Comparison of ENCODE assay signal across 26 cellular contexts in genomic region chr12:25810683-25811082, GRCh38.
A peak's percentile ranks its signal among the peaks of the same experiment; 100 is the strongest.
DNase-seq lines count a peak whose midpoint lies in the region; ATAC-seq, FAIRE-seq and TF ChIP-seq lines count a peak whose summit lies in the region.
"Had no signal": no experiment of that assay in that cellular context is flagged by ENCODE, and none has a peak within 500 bp of the region (broad histone marks: within the 10 kb centered on the region; RNA-seq: fewer than 3 reads in every experiment).

No MANE protein-coding gene starts in this region.

- no peaks in the 10 kb centered on the region for H3K27me3 ChIP-seq in HCT116 (ENCODE audit: insufficient read depth, low read length)
- no peaks in the 10 kb centered on the region for H3K27me3 ChIP-seq in heart left ventricle
- H3K27me3 ChIP-seq: BE2C, BLaER1 had no signal

- no peak overlapping the region for H3K9ac ChIP-seq in HCT116 (ENCODE audit: low read length)
- H3K9ac ChIP-seq: BLaER1 had no signal

- no peaks in the 10 kb centered on the region for H4K20me1 ChIP-seq in HCT116 (ENCODE audit: insufficient read depth)
- H4K20me1 ChIP-seq: BLaER1 had no signal

- TF ChIP-seq CTCF in HCT116 (IDR thresholded peaks at IDR 0.05 in 2 of 3, conservative IDR thresholded peaks at IDR 0.05 in 1 of 3; ENCODE audit: borderline replicate concordance in 1 of 3, insufficient read depth in 1 of 3, low read depth in 2 of 3, low read length in 2 of 3) (no peak), heart left ventricle (IDR thresholded peaks at IDR 0.05) (no peak)

- no peaks in the 10 kb centered on the region for H3K36me3 ChIP-seq in HCT116 (ENCODE audit: control insufficient read depth in 1 of 2, insufficient read depth in 2 of 2, low read length in 2 of 2)
- H3K36me3 ChIP-seq in heart left ventricle = no peaks in the 10 kb centered on the region
- H3K36me3 ChIP-seq: BE2C, BLaER1 had no signal

- H3K4me1 ChIP-seq in HCT116 (ENCODE audit: control insufficient read depth in 1 of 2, insufficient read depth in 2 of 2, low read length in 2 of 2) = peaks cover 2 to 18% of the 10 kb centered on the region in 2 experiments; a peak in 2 of 4 replicates
- no peaks in the 10 kb centered on the region for H3K4me1 ChIP-seq in heart left ventricle
- H3K4me1 ChIP-seq: BE2C had no signal

- WGBS in heart left ventricle, 4 donors = 87 to 94% (median 89%) methylated on average over 1 of the region's 1 CpG

- CTCF ChIA-PET in HCT116 (lab: Charles Lee) = no interaction called here

- no peak overlapping the region for H3K27ac ChIP-seq in HCT116 (ENCODE audit: low read depth, low read length)
- H3K27ac ChIP-seq in heart left ventricle = no peak overlapping the region
- H3K27ac ChIP-seq: BLaER1 had no signal

- no peak overlapping the region for H3K4me3 ChIP-seq in HCT116 (replicated peaks in 1 of 2; ENCODE audit: low read depth in 1 of 2, low read length in 2 of 2)
- no peak overlapping the region for H3K4me3 ChIP-seq in heart left ventricle
- H3K4me3 ChIP-seq: BLaER1, GM12878 had no signal

- TF ChIP-seq RAD21 in HCT116 (IDR thresholded peaks at IDR 0.05; ENCODE audit: low read depth) = no peak

- peak overlapping the region; percentile 87 for H2AFZ ChIP-seq in HCT116 (ENCODE audit: low read depth, low read length, poor library complexity, severe bottlenecking)

- H3K9me3 ChIP-seq in HCT116 (ENCODE audit: control insufficient read depth in 1 of 2, insufficient read depth in 1 of 2, low read depth in 1 of 2, low read length in 2 of 2) (no peaks in the 10 kb centered on the region), heart left ventricle (peaks cover 0 to 8% (median 0%) of the 10 kb centered on the region in 12 donors)
- H3K9me3 ChIP-seq: BE2C, BLaER1 had no signal

- no peak for ATAC-seq in HCT116
- no peak for ATAC-seq in GM18498 (IDR thresholded peaks at IDR 0.05; ENCODE audit: unreplicated experiment)
- no peak for ATAC-seq in heart left ventricle

- no peaks in the 10 kb centered on the region for H3K79me2 ChIP-seq in HCT116 (ENCODE audit: insufficient read depth, low read length)

- FAIRE-seq in GM18507 (lab: Jason Lieb, UNC) (peak; percentile 9), HTR-8/SVneo (lab: Jason Lieb, UNC) (peak; percentile 16)
- FAIRE-seq: A204.1, GM12878, GM19239 had no signal

- H3K9me2 ChIP-seq in HCT116 (ENCODE audit: insufficient read depth) = no peaks in the 10 kb centered on the region

- TF ChIP-seq POLR2A in HCT116 (IDR thresholded peaks at IDR 0.05; ENCODE audit: borderline replicate concordance, extremely low read depth, insufficient read depth, insufficient read length) (no peak), heart left ventricle (IDR thresholded peaks at IDR 0.05) (no peak)

- BruUV-seq in HCT116 (replicated peaks; lab: Mats Ljungman, UMichigan) = no TSS peak

- POLR2A ChIA-PET in HCT116 (lab: Charles Lee) = no interaction called here

- RAD21 ChIA-PET in HCT116 (lab: Charles Lee; ENCODE audit: low non-redundant PET in 1 of 2, low total read pairs in 2 of 2, uncharacterized antibody in 2 of 2, unreplicated experiment in 2 of 2) = no interaction called here

- intact Hi-C loops in HCT116 (cut with micrococcal nuclease) = no loop called here
- intact Hi-C loops in heart left ventricle (cut with DNase I) = no loop called here

- DNase-seq in GM18507 (ENCODE audit: extremely low spot score, insufficient read length, low read depth) = no peak
- no peak for DNase-seq in HCT116 (ENCODE audit: low read depth, low spot score)
- no peak for DNase-seq in HTR-8/SVneo (ENCODE audit: insufficient read length, low spot score)
- no peak for DNase-seq in epidermal melanocyte (ENCODE audit: insufficient read length, low spot score)
- no peak for DNase-seq in heart left ventricle
- no peak for DNase-seq in NCI-H2029 treated with DMSO at 0.1 percent for 48 hours (lab: John Stamatoyannopoulos, UW)
- DNase-seq: 8988T; ACHN; BE2C; C1 segment of cervical spinal cord; CD4-positive, alpha-beta memory T cell; CD4-positive, CD25-positive, alpha-beta regulatory T cell; CD8-positive, alpha-beta memory T cell; COR-L47; DMS 273 treated with DMSO at 0.1 percent for 48 hours; DMS153; DMS53; DMS79; DND-41; EL; GDM1 had no signal

- H3K4me2 ChIP-seq in HCT116 (ENCODE audit: low read length) = peak overlapping the region; percentile 47; the same call in 1 of the 2 replicates
- H3K4me2 ChIP-seq: BLaER1 had no signal

TF ChIP-seq in HCT116, 20 proteins besides CTCF, POLR2A, EP300 and RAD21:
- TF ChIP-seq YY1 (IDR thresholded peaks at IDR 0.05; ENCODE audit: extremely low read depth, insufficient replicate concordance, low read depth, low read length) (no peak), ATF3 (IDR thresholded peaks at IDR 0.05) (no peak), SP1 (IDR thresholded peaks at IDR 0.05; ENCODE audit: low read depth) (no peak), MAX (IDR thresholded peaks at IDR 0.05) (no peak)
